In genomic region chr5:80266566-80266965, GRCh38 we compare ENCODE assay signal across 14 cellular contexts. TPM values are rescaled to one million over a fixed set of nuclear protein-coding genes. Genes with fewer than 3 reads are reported as not detected.
DNase-seq lines count a peak whose midpoint lies in the region; ATAC-seq and TF ChIP-seq lines count a peak whose summit lies in the region.
"Had no signal": no experiment of that assay in that cellular context is flagged by ENCODE, and none has a peak within 500 bp of the region (broad histone marks: within the 10 kb centered on the region; RNA-seq: fewer than 3 reads in every experiment).

No MANE protein-coding gene starts in this region.

- CTCF ChIA-PET in T-cell (lab: Charles Lee), result interaction anchor here (1.1 to 1.2 kb wide), 2 partner anchors 9 to 48 kb away, joined by 3 to 4 read pairs; no protein-coding TSS in a partner anchor

- peaks cover 0 to 9% (median 4%) of the 10 kb centered on the region in 4 donors for H3K4me1 ChIP-seq in sigmoid colon

- no peaks in the 10 kb centered on the region for H3K9me3 Mint-ChIP-seq in activated naive CD4-positive, alpha-beta T cell treated with anti-CD3 and anti-CD28 coated beads, Interleukin-2, amount 50 U/mL, for 24 hours
- H3K9me3 Mint-ChIP-seq in T-cell (no peaks in the 10 kb centered on the region), mesothelial cell of epicardium (no peaks in the 10 kb centered on the region)
- H3K9me3 Mint-ChIP-seq: CD14-positive monocyte had no signal

- ATAC-seq in T-cell (replicated peaks in 1 of 4), result no peak
- no peak for ATAC-seq in activated CD4-positive, CD25-positive, alpha-beta regulatory T cell treated with anti-CD3 and anti-CD28 coated beads, Interleukin-2, amount 50 U/mL, for 24 hours

- H3K9me3 ChIP-seq in sigmoid colon, result no peaks in the 10 kb centered on the region

- no peak for TF ChIP-seq EP300 in sigmoid colon (IDR thresholded peaks at IDR 0.05)

- intact Hi-C loops in sigmoid colon (cut with DNase I), result no loop called here

- no peak for DNase-seq in activated naive CD4-positive, alpha-beta T cell (lab: John Stamatoyannopoulos, UW)
- no peak for DNase-seq in T-cell
- no peak for DNase-seq in mesothelial cell of epicardium (ENCODE audit: low spot score in 2 of 2, unreplicated experiment in 2 of 2)
- DNase-seq in sigmoid colon, result no peak
- no peak for DNase-seq in midbrain (lab: John Stamatoyannopoulos, UW)
- DNase-seq: COR-L47, NCI-H1930, NCI-H2171, NCI-H446 treated with DMSO at 0.1 percent for 48 hours, SHP77 treated with DMSO at 0.1 percent for 48 hours had no signal

- H3K27me3 Mint-ChIP-seq in activated naive CD4-positive, alpha-beta T cell treated with anti-CD3 and anti-CD28 coated beads, Interleukin-2, amount 50 U/mL, for 24 hours, result no peaks in the 10 kb centered on the region
- H3K27me3 Mint-ChIP-seq in T-cell (no peaks in the 10 kb centered on the region), mesothelial cell of epicardium (ENCODE audit: low read depth) (no peaks in the 10 kb centered on the region)

- TF ChIP-seq POLR2A in sigmoid colon (IDR thresholded peaks at IDR 0.05), result no peak

- 69 to 80% methylated on average over 2 of the region's 2 CpGs for WGBS in sigmoid colon, 2 donors

- H3K4me1 Mint-ChIP-seq in activated naive CD4-positive, alpha-beta T cell treated with anti-CD3 and anti-CD28 coated beads, Interleukin-2, amount 50 U/mL, for 24 hours, result peaks cover 52% of the 10 kb centered on the region
- peaks cover 40 to 52% (median 45%) of the 10 kb centered on the region in 3 donors for H3K4me1 Mint-ChIP-seq in T-cell
- peaks cover 19% of the 10 kb centered on the region for H3K4me1 Mint-ChIP-seq in mesothelial cell of epicardium

- H3K36me3 ChIP-seq in sigmoid colon, result no peaks in the 10 kb centered on the region

- POLR2A ChIA-PET in T-cell (lab: Charles Lee), result interaction anchor here (0.7 to 1.5 kb wide), 3 partner anchors 9 to 62 kb away, joined by 3 to 4 read pairs (median 3); no protein-coding TSS in a partner anchor

- H3K27me3 ChIP-seq in sigmoid colon, result no peaks in the 10 kb centered on the region

- no peak overlapping the region for H3K27ac ChIP-seq in sigmoid colon

- peak overlapping the region; percentile 25 for H3K27ac Mint-ChIP-seq in activated naive CD4-positive, alpha-beta T cell treated with anti-CD3 and anti-CD28 coated beads, Interleukin-2, amount 50 U/mL, for 24 hours
- H3K27ac Mint-ChIP-seq in T-cell (peak overlapping the region; percentile 53 to 84), mesothelial cell of epicardium (peak overlapping the region; percentile 59)

- no peak overlapping the region for H3K4me3 ChIP-seq in sigmoid colon

- H3K36me3 Mint-ChIP-seq in activated naive CD4-positive, alpha-beta T cell treated with anti-CD3 and anti-CD28 coated beads, Interleukin-2, amount 50 U/mL, for 24 hours, result no peaks in the 10 kb centered on the region
- no peaks in the 10 kb centered on the region for H3K36me3 Mint-ChIP-seq in T-cell
- H3K36me3 Mint-ChIP-seq in mesothelial cell of epicardium, result no peaks in the 10 kb centered on the region
- H3K36me3 Mint-ChIP-seq: CD14-positive monocyte had no signal

- H3K4me3 Mint-ChIP-seq in activated naive CD4-positive, alpha-beta T cell treated with anti-CD3 and anti-CD28 coated beads, Interleukin-2, amount 50 U/mL, for 24 hours, result no peak overlapping the region
- H3K4me3 Mint-ChIP-seq in T-cell (no peak overlapping the region), mesothelial cell of epicardium (no peak overlapping the region)
- H3K4me3 Mint-ChIP-seq: CD14-positive monocyte had no signal

- no peak for TF ChIP-seq CTCF in mesothelial cell of epicardium (IDR thresholded peaks at IDR 0.05; ENCODE audit: unreplicated experiment)
- no peak for TF ChIP-seq CTCF in sigmoid colon (IDR thresholded peaks at IDR 0.05)

RNA-seq across cellular contexts. Expression of gene SERINC5, which starts 10.7 kb away (rescaled TPM):
- total RNA-seq in T-cell (100 to 1,000 TPM; 109 to 170 (median 112) TPM), mesothelial cell of epicardium (87.6 to 91.0 TPM (median 89.5 TPM) in 3 replicates), sigmoid colon (10 to 100 TPM in 2 of 4 donors, 1 to 10 TPM in 2; 6.6 to 11.9 (median 9.9) TPM)
- 10 to 100 TPM in 1 of 3 donors, 1 to 10 TPM in 2; 3.6 to 25.9 (median 5.1) TPM for polyA plus RNA-seq in sigmoid colon

RNA-seq across cellular contexts. Expression of gene SPZ1, which starts 53.2 kb away (rescaled TPM):
- total RNA-seq in T-cell, result not detected
- total RNA-seq in mesothelial cell of epicardium, result not detected in 3 replicates
- not detected for total RNA-seq in sigmoid colon
- polyA plus RNA-seq in sigmoid colon, result not detected
- total RNA-seq: A673 had no signal
- polyA plus RNA-seq: CD14-positive monocyte had no signal
